In the genomic region with DNA sequence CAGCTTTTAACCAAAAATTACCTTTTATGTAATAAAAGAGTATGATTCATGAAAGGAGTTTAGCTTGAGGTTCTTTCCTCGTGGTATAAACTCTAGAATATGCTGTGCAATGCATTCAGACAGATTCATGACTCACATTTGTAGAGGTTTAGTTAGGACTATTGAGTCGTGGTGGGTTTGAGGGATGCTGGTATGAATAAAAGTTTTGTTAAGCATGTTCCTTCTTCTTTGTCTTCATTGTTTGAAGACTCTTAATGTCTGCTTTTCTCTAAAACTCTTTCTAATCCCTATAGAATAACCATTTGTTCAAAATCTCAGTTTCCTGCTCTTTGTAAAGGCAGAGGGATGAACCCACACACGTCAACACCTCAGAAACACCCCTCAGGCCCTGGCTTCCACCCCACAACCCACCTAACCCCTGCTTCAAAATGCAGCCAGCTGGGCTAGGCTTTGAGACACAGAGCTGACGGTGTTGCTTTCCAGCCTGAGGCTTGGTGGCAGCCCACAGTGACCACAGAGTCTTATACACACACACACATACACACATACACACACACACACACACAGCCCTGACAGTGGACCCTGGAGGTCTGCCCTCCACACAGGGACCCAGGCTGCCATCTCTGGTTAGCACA, we compare ENCODE assay signal across 37 cellular contexts.
"Had no signal": no experiment of that assay in that cellular context is flagged by ENCODE, and none has a peak within 500 bp of the region (broad histone marks: within the 10 kb centered on the region; RNA-seq: fewer than 3 reads in every experiment).

No MANE protein-coding gene starts in this region.

- H3K4me3 Mint-ChIP-seq: activated B cell treated with CpG ODN at 0.5 μM for 24 hours; activated CD4-positive, alpha-beta memory T cell treated with anti-CD3 and anti-CD28 coated beads for 36 hours; activated naive CD4-positive, alpha-beta T cell treated with anti-CD3 and anti-CD28 coated beads for 36 hours; activated T-cell treated with anti-CD3 and anti-CD28 coated beads, Interleukin-2, amount 50 U/mL, for 4 hours; activated T-helper 1 cell treated with anti-CD3 and anti-CD28 coated beads, Interleukin-12 subunit alpha, Interleukin-12 subunit beta, Interleukin-2, Interleukin-4 antibody, amounts not matched to agents 30 ng/mL and 10 ng/mL and 1 ng/mL, durations not matched to agents 14 hours and 24 hours and 36 hours; brain had no signal

- H3K27me3 ChIP-seq: adrenal gland, Peyer's patch, SJSA1 had no signal

- H3K27ac Mint-ChIP-seq: activated B cell treated with CpG ODN at 0.5 μM for 24 hours; activated CD4-positive, alpha-beta memory T cell treated with anti-CD3 and anti-CD28 coated beads for 36 hours; activated naive CD4-positive, alpha-beta T cell treated with anti-CD3 and anti-CD28 coated beads for 36 hours; activated naive CD4-positive, alpha-beta T cell treated with anti-CD3 and anti-CD28 coated beads, Interleukin-2, amount 50 U/mL, for 72 hours; activated T-helper 1 cell treated with anti-CD3 and anti-CD28 coated beads, Interleukin-12 subunit alpha, Interleukin-12 subunit beta, Interleukin-2, Interleukin-4 antibody, amounts not matched to agents 30 ng/mL and 10 ng/mL and 1 ng/mL, durations not matched to agents 14 hours and 24 hours and 36 hours had no signal

- ATAC-seq: activated naive CD4-positive, alpha-beta T cell treated with anti-CD3 and anti-CD28 coated beads, Interleukin-2, amount 50 U/mL, for 72 hours; activated T-cell treated with anti-CD3 and anti-CD28 coated beads, Interleukin-2, amount 50 U/mL, for 4 hours; K562; PC-3 had no signal

- H3K27me3 Mint-ChIP-seq: activated B cell treated with CpG ODN at 0.5 μM for 24 hours; activated CD4-positive, alpha-beta memory T cell treated with anti-CD3 and anti-CD28 coated beads for 36 hours had no signal

- H3K9me3 ChIP-seq: adrenal gland, Peyer's patch had no signal

- H3K4me3 ChIP-seq: adrenal gland, K562, Peyer's patch, SJSA1 had no signal

- DNase-seq: activated B cell treated with CpG ODN at 0.5 μM for 24 hours; activated CD4-positive, alpha-beta memory T cell treated with anti-CD3 and anti-CD28 coated beads for 36 hours; activated CD4-positive, alpha-beta T cell treated with anti-CD3 and anti-CD28 coated beads for 4 hours; activated CD4-positive, alpha-beta T cell treated with anti-CD3 and anti-CD28 coated beads, Interleukin-2, amount 50 U/mL, for 1 hour; activated CD4-positive, CD25-positive, alpha-beta regulatory T cell treated with anti-CD3 and anti-CD28 coated beads, Interleukin-2, amount 50 U/mL, for 72 hours; activated CD8-positive, alpha-beta memory T cell treated with anti-CD3 and anti-CD28 coated beads, Interleukin-2, amount 50 U/mL, for 4 hours; activated gamma-delta T cell treated with Interleukin-2 at 50 U/mL for 16 hours; activated naive CD4-positive, alpha-beta T cell treated with anti-CD3 and anti-CD28 coated beads for 36 hours; activated T-cell treated with anti-CD3 and anti-CD28 coated beads for 4 hours; activated T-cell treated with anti-CD3 and anti-CD28 coated beads, Interleukin-2, amount 50 U/mL, for 4 hours; adrenal gland; NCI-H1048; NCI-H1105 treated with DMSO at 0.1 percent for 48 hours; NCI-H1436; NCI-H1694; NCI-H1930; NCI-H2081 treated with DMSO at 0.1 percent for 48 hours; NCI-H226; NCI-H446 treated with DMSO at 0.1 percent for 48 hours; NCI-H524; NCI-H748 treated with DMSO at 0.1 percent for 48 hours; NK-92 treated with Interleukin-12 subunit alpha and Interleukin-12 subunit beta, amount 100 ng/mL, for 24 hours; PC-3; Peyer's patch; RPMI8226; SHP77 treated with DMSO at 0.1 percent for 48 hours; SW 1271; T-helper 1 cell; T-helper 2 cell; T-helper 9 cell had no signal

- H3K27ac ChIP-seq: adrenal gland, Peyer's patch, SJSA1, VCaP had no signal

- H3K36me3 ChIP-seq: adrenal gland, Peyer's patch, SJSA1 had no signal

- H3K4me1 Mint-ChIP-seq: activated B cell treated with CpG ODN at 0.5 μM for 24 hours, brain had no signal

- FAIRE-seq: bronchial epithelial cell, K562 had no signal

- H3K4me1 ChIP-seq: adrenal gland, Peyer's patch, SJSA1 had no signal

- H3K36me3 Mint-ChIP-seq: activated CD4-positive, alpha-beta memory T cell treated with anti-CD3 and anti-CD28 coated beads for 36 hours; brain had no signal
